ENCODE assay signal across 24 cellular contexts in the genomic region with DNA sequence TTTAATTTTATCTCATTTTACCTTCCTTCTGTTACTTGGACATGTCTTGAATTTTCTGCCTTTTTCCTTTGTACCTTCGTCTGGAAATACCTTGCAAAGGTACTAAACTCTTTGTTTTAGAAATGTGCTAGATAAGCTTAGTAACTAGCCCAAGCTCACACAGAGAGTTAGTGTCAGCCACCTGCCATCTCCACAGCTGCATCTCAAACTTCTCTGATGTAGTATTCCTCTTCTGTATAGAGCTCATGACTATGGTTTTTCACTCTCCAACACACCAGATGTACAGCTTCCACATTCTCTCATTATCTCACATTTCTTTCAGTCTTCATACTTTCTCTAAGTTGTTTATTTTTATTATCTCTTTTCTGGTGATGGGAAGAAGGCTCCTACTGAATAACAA.
"Had no signal": no experiment of that assay in that cellular context is flagged by ENCODE, and none has a peak within 500 bp of the region (broad histone marks: within the 10 kb centered on the region; RNA-seq: fewer than 3 reads in every experiment).

No MANE protein-coding gene starts in this region.

- ATAC-seq: heart right ventricle; mucosa of descending colon; naive thymus-derived CD4-positive, alpha-beta T cell; natural killer cell treated with Interleukin-12 subunit alpha and Interleukin-12 subunit beta and Interleukin-15 and Interleukin-18, amount 100 ng/mL, for 72 hours; right lobe of liver; stimulated activated naive B cell treated with anti-CD40 and anti-IgM and Interleukin-4, amounts not matched to agents 10 μg/mL and 1 μg/mL and 100 μg/mL, for 72 hours; stimulated activated naive CD8-positive, alpha-beta T cell treated with anti-CD3 and anti-CD28 coated beads, Interleukin-15, Interleukin-2, amounts not matched to agents 100 U/mL and 50 U/mL, for 24 hours; upper lobe of right lung had no signal

- H3K4me3 ChIP-seq: heart right ventricle, hepatocyte, left ventricle myocardium inferior, lung, mucosa of descending colon, ovary, right atrium auricular region, right lobe of liver, stomach, testis, thyroid gland, transverse colon, upper lobe of right lung had no signal

- H3K27ac ChIP-seq: heart right ventricle, hepatocyte, left ventricle myocardium inferior, ovary, right atrium auricular region, right lobe of liver, stomach, testis, thyroid gland, transverse colon, upper lobe of right lung had no signal

- H3K4me3 Mint-ChIP-seq: naive thymus-derived CD4-positive, alpha-beta T cell; natural killer cell treated with Interleukin-12 subunit alpha and Interleukin-12 subunit beta and Interleukin-15 and Interleukin-18, amount 100 ng/mL, for 72 hours; stimulated activated naive B cell treated with anti-CD40 and anti-IgM and Interleukin-4, amounts not matched to agents 10 μg/mL and 1 μg/mL and 100 μg/mL, for 72 hours had no signal

- H3K27me3 Mint-ChIP-seq: naive thymus-derived CD4-positive, alpha-beta T cell; natural killer cell treated with Interleukin-12 subunit alpha and Interleukin-12 subunit beta and Interleukin-15 and Interleukin-18, amount 100 ng/mL, for 72 hours; progenitor cell of endocrine pancreas; stimulated activated naive B cell treated with anti-CD40 and anti-IgM and Interleukin-4, amounts not matched to agents 10 μg/mL and 1 μg/mL and 100 μg/mL, for 72 hours had no signal

- H3K36me3 ChIP-seq: heart right ventricle, left ventricle myocardium inferior, ovary, right atrium auricular region, right lobe of liver, stomach, thyroid gland, transverse colon, upper lobe of right lung had no signal

- H3K4me2 ChIP-seq: hepatocyte had no signal

- DNase-seq: heart right ventricle; kidney; left ventricle myocardium inferior; midbrain; mucosa of descending colon; naive thymus-derived CD4-positive, alpha-beta T cell; ovary; right lobe of liver; stimulated activated CD4-positive, alpha-beta T cell treated with anti-CD3 and anti-CD28 coated beads, Interleukin-12 subunit alpha, Interleukin-12 subunit beta, amount 100 ng/mL, for 4 hours; stimulated activated CD4-positive, alpha-beta T cell treated with anti-CD3 and anti-CD28 coated beads, Interleukin-15, amount 100 ng/mL, for 24 hours; stimulated activated CD4-positive, alpha-beta T cell treated with anti-CD3 and anti-CD28 coated beads, Interleukin-2, amount 100 ng/mL, for 24 hours; stimulated activated CD4-positive, alpha-beta T cell treated with anti-CD3 and anti-CD28 coated beads, Interleukin-4, amount 100 ng/mL, for 1 hour; stimulated activated naive B cell treated with anti-CD40 and anti-IgM and Interleukin-4, amounts not matched to agents 10 μg/mL and 1 μg/mL and 100 μg/mL, for 72 hours; stimulated activated naive CD8-positive, alpha-beta T cell treated with anti-CD3 and anti-CD28 coated beads, Interleukin-15, Interleukin-2, amounts not matched to agents 100 U/mL and 50 U/mL, for 24 hours; stomach; testis; thyroid gland; transverse colon; upper lobe of right lung had no signal

- H3K4me1 ChIP-seq: heart right ventricle, left ventricle myocardium inferior, right atrium auricular region, right lobe of liver, stomach, testis, thyroid gland, transverse colon, upper lobe of right lung had no signal

- H3K9me3 Mint-ChIP-seq: stimulated activated naive B cell treated with anti-CD40 and anti-IgM and Interleukin-4, amounts not matched to agents 10 μg/mL and 1 μg/mL and 100 μg/mL, for 72 hours had no signal

- H3K27me3 ChIP-seq: heart right ventricle, hepatocyte, ovary, right atrium auricular region, right lobe of liver, stomach, testis, thyroid gland, transverse colon, upper lobe of right lung had no signal

- H3K9me3 ChIP-seq: heart right ventricle, left ventricle myocardium inferior, mucosa of descending colon, ovary, right atrium auricular region, right lobe of liver, stomach, testis, thyroid gland, transverse colon, upper lobe of right lung had no signal

- H2AFZ ChIP-seq: hepatocyte had no signal

- H3K36me3 Mint-ChIP-seq: naive thymus-derived CD4-positive, alpha-beta T cell; natural killer cell treated with Interleukin-12 subunit alpha and Interleukin-12 subunit beta and Interleukin-15 and Interleukin-18, amount 100 ng/mL, for 72 hours; stimulated activated naive B cell treated with anti-CD40 and anti-IgM and Interleukin-4, amounts not matched to agents 10 μg/mL and 1 μg/mL and 100 μg/mL, for 72 hours had no signal

- H3K4me1 Mint-ChIP-seq: naive thymus-derived CD4-positive, alpha-beta T cell; stimulated activated naive B cell treated with anti-CD40 and anti-IgM and Interleukin-4, amounts not matched to agents 10 μg/mL and 1 μg/mL and 100 μg/mL, for 72 hours had no signal

- H3K27ac Mint-ChIP-seq: naive thymus-derived CD4-positive, alpha-beta T cell; natural killer cell treated with Interleukin-12 subunit alpha and Interleukin-12 subunit beta and Interleukin-15 and Interleukin-18, amount 100 ng/mL, for 72 hours; progenitor cell of endocrine pancreas; stimulated activated naive B cell treated with anti-CD40 and anti-IgM and Interleukin-4, amounts not matched to agents 10 μg/mL and 1 μg/mL and 100 μg/mL, for 72 hours had no signal
